Comparison of ENCODE assay signal across 17 cellular contexts in the genomic region with DNA sequence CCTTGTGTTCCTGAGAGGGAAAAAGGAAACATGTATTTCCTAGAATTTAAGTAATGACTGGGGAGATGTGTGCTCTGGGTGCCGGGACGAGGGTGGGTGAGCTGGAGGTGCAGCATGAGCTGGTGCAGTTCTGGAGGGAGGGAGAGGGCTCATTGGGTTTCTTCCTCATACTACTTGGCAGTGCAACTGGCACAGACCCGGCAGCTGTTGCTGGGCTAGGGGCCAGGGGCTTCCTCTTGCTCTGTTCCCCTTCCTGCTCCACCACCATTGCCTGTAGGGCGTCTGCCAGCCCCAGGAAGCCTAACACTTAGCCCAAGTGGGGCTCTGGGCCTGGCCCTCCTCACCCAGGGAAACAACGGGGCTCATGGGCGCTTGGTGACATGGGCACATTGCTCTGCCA. TPM values are rescaled to one million over a fixed set of nuclear protein-coding genes. Genes with fewer than 3 reads are reported as not detected.
"Had no signal": no experiment of that assay in that cellular context is flagged by ENCODE, and none has a peak within 500 bp of the region (broad histone marks: within the 10 kb centered on the region; RNA-seq: fewer than 3 reads in every experiment).

No MANE protein-coding gene starts in this region.

- H3K4me1 ChIP-seq: colonic mucosa, prostate gland had no signal

- H3K36me3 ChIP-seq: breast epithelium, colonic mucosa, left ventricle myocardium inferior, prostate gland, upper lobe of left lung had no signal

- H2AFZ ChIP-seq: hepatocyte had no signal

- H3K4me3 ChIP-seq: breast epithelium, colonic mucosa, dorsolateral prefrontal cortex, hepatocyte, left ventricle myocardium inferior, prostate gland, upper lobe of left lung had no signal

- H3K27ac ChIP-seq: breast epithelium, colonic mucosa, dorsolateral prefrontal cortex, hepatocyte, left ventricle myocardium inferior, prostate gland, upper lobe of left lung had no signal

- H3K4me2 ChIP-seq: hepatocyte had no signal

- DNase-seq: activated gamma-delta T cell treated with Interleukin-2 at 50 U/mL for 16 hours; activated T-cell treated with anti-CD3 and anti-CD28 coated beads, Interleukin-2, amount 50 U/mL, for 1 hour; colonic mucosa; dorsolateral prefrontal cortex; effector memory CD8-positive, alpha-beta T cell; foreskin melanocyte; kidney glomerular epithelial cell; left ventricle myocardium inferior; mammary epithelial cell; natural killer cell; stimulated activated CD4-positive, alpha-beta T cell treated with anti-CD3 and anti-CD28 coated beads, Interleukin-4, amount 100 ng/mL, for 24 hours; stimulated activated naive CD4-positive, alpha-beta T cell treated with Interleukin-2 at 50 U/mL for 16 hours; T-helper 9 cell had no signal

- H3K9me3 ChIP-seq: breast epithelium, colonic mucosa, left ventricle myocardium inferior, prostate gland, upper lobe of left lung had no signal

RNA-seq across cellular contexts. Expression of gene RET, which starts 5.9 kb away (rescaled TPM):
- polyA plus RNA-seq: hepatocyte had no signal
